ENCODE assay signal across 30 cellular contexts in the genomic region with DNA sequence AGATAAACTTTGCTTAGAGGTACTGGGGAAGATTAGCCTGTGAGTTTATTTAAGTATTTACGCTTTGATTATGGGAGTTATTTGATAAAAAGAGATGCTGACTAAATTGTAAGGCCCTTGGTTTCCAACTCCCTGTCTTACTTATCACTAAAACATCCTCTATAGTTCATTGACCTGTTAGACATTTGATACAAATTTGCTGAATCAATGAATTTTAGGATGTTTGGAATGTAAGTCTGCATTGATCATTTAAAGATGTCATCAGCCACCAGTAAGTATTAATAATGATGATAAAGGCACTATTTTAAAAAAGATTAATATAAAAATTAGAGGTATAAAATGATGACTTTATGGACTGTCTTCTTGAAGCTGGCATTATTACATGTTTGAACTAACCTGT.
"Had no signal": no experiment of that assay in that cellular context is flagged by ENCODE, and none has a peak within 500 bp of the region (broad histone marks: within the 10 kb centered on the region; RNA-seq: fewer than 3 reads in every experiment).

No MANE protein-coding gene starts in this region.

- H3K4me3 Mint-ChIP-seq: naive thymus-derived CD8-positive, alpha-beta T cell; natural killer cell treated with Interleukin-12 subunit alpha and Interleukin-12 subunit beta and Interleukin-15 and Interleukin-18, amount 100 ng/mL, for 72 hours; nephron progenitor cell; neural crest cell; stimulated activated memory B cell treated with anti-CD40 and anti-IgM and Interleukin-4, amounts not matched to agents 10 μg/mL and 1 μg/mL and 100 μg/mL, for 72 hours; stimulated activated naive CD8-positive, alpha-beta T cell treated with anti-CD3 and anti-CD28 coated beads, Interleukin-15, amount 100 ng/mL, for 72 hours; type B pancreatic cell had no signal

- ATAC-seq: naive thymus-derived CD8-positive, alpha-beta T cell; natural killer cell treated with Interleukin-12 subunit alpha and Interleukin-12 subunit beta and Interleukin-15 and Interleukin-18, amount 100 ng/mL, for 72 hours; pancreas; right cardiac atrium; sciatic nerve; stimulated activated memory B cell treated with anti-CD40 and anti-IgM and Interleukin-4, amounts not matched to agents 10 μg/mL and 1 μg/mL and 100 μg/mL, for 72 hours; stimulated activated naive CD8-positive, alpha-beta T cell treated with anti-CD3 and anti-CD28 coated beads, Interleukin-15, amount 100 ng/mL, for 72 hours; stimulated activated naive CD8-positive, alpha-beta T cell treated with anti-CD3 and anti-CD28 coated beads, Interleukin-15, Interleukin-2, amounts not matched to agents 100 U/mL and 50 U/mL, for 24 hours; upper lobe of right lung had no signal

- H3K4me3 ChIP-seq: pancreas, psoas muscle, skin epidermis, smooth muscle cell, spleen, suprapubic skin, testis, tibial artery, transverse colon, upper lobe of right lung, uterus had no signal

- H3K36me3 Mint-ChIP-seq: natural killer cell treated with Interleukin-12 subunit alpha and Interleukin-12 subunit beta and Interleukin-15 and Interleukin-18, amount 100 ng/mL, for 72 hours; stimulated activated memory B cell treated with anti-CD40 and anti-IgM and Interleukin-4, amounts not matched to agents 10 μg/mL and 1 μg/mL and 100 μg/mL, for 72 hours; type B pancreatic cell had no signal

- H3K4me1 Mint-ChIP-seq: stimulated activated memory B cell treated with anti-CD40 and anti-IgM and Interleukin-4, amounts not matched to agents 10 μg/mL and 1 μg/mL and 100 μg/mL, for 72 hours; stimulated activated naive CD8-positive, alpha-beta T cell treated with anti-CD3 and anti-CD28 coated beads, Interleukin-15, amount 100 ng/mL, for 72 hours had no signal

- H3K4me1 ChIP-seq: pancreas, psoas muscle, suprapubic skin, testis, transverse colon, uterus had no signal

- H3K27ac ChIP-seq: neutrophil, pancreas, psoas muscle, skin epidermis, spleen, suprapubic skin, transverse colon, upper lobe of right lung, uterus had no signal

- H3K27ac Mint-ChIP-seq: naive thymus-derived CD8-positive, alpha-beta T cell; natural killer cell treated with Interleukin-12 subunit alpha and Interleukin-12 subunit beta and Interleukin-15 and Interleukin-18, amount 100 ng/mL, for 72 hours; nephron progenitor cell; progenitor cell of endocrine pancreas; stimulated activated memory B cell treated with anti-CD40 and anti-IgM and Interleukin-4, amounts not matched to agents 10 μg/mL and 1 μg/mL and 100 μg/mL, for 72 hours; stimulated activated naive CD8-positive, alpha-beta T cell treated with anti-CD3 and anti-CD28 coated beads, Interleukin-15, amount 100 ng/mL, for 72 hours; type B pancreatic cell had no signal

- H3K27me3 Mint-ChIP-seq: progenitor cell of endocrine pancreas; stimulated activated memory B cell treated with anti-CD40 and anti-IgM and Interleukin-4, amounts not matched to agents 10 μg/mL and 1 μg/mL and 100 μg/mL, for 72 hours had no signal

- H3K9me3 ChIP-seq: neutrophil, pancreas, psoas muscle, spleen, suprapubic skin, testis, tibial artery, transverse colon, upper lobe of right lung, uterus had no signal

- H3K4me2 ChIP-seq: smooth muscle cell had no signal

- FAIRE-seq: pancreas had no signal

- H3K27me3 ChIP-seq: neutrophil, pancreas, spleen, suprapubic skin, testis, tibial artery, transverse colon, upper lobe of right lung, uterus had no signal

- DNase-seq: naive thymus-derived CD8-positive, alpha-beta T cell; nephron progenitor cell; pancreas; psoas muscle; right cardiac atrium; spleen; stimulated activated CD4-positive, alpha-beta T cell treated with anti-CD3 and anti-CD28 coated beads, Interleukin-12 subunit alpha, Interleukin-12 subunit beta, amount 100 ng/mL, for 4 hours; stimulated activated CD4-positive, alpha-beta T cell treated with anti-CD3 and anti-CD28 coated beads, Interleukin-1b, Interleukin-23, amount 100 ng/mL, for 48 hours; stimulated activated CD4-positive, alpha-beta T cell treated with anti-CD3 and anti-CD28 coated beads, Interleukin-4, amount 100 ng/mL, for 1 hour; stimulated activated CD4-positive, alpha-beta T cell treated with anti-CD3 and anti-CD28 coated beads, Interleukin-4, amount 100 ng/mL, for 4 hours; stimulated activated CD8-positive, alpha-beta memory T cell treated with anti-CD3 and anti-CD28 coated beads, Interleukin-4, amount 100 ng/mL, for 48 hours; stimulated activated naive CD4-positive, alpha-beta T cell; stimulated activated naive CD8-positive, alpha-beta T cell treated with anti-CD3 and anti-CD28 coated beads, Interleukin-15, amount 100 ng/mL, for 72 hours; stimulated activated naive CD8-positive, alpha-beta T cell treated with anti-CD3 and anti-CD28 coated beads, Interleukin-15, Interleukin-2, amounts not matched to agents 100 U/mL and 50 U/mL, for 24 hours; substantia nigra; testis; tibial artery; transverse colon; upper lobe of right lung; uterus had no signal

- H3K36me3 ChIP-seq: neutrophil, pancreas, spleen, suprapubic skin, tibial artery, transverse colon, upper lobe of right lung, uterus had no signal
